In genomic region chr1:177185209-177185608, GRCh38 we compare ENCODE assay signal across 1 cellular context.
TF ChIP-seq lines count a peak whose summit lies in the region.

No MANE protein-coding gene starts in this region.

TF ChIP-seq in H1, 55 proteins besides CTCF, POLR2A, EP300 and RAD21 (continued from another document):
- TF ChIP-seq CHD7 (IDR thresholded peaks at IDR 0.05; ENCODE audit: insufficient replicate concordance, low read length) (no peak), NRF1 (IDR thresholded peaks at IDR 0.05; ENCODE audit: low read depth, low read length) (no peak), BRCA1 (IDR thresholded peaks at IDR 0.05; ENCODE audit: low read depth, low read length) (no peak), ATF2 (IDR thresholded peaks at IDR 0.05; ENCODE audit: low read length) (no peak), EGR1 (IDR thresholded peaks at IDR 0.05; ENCODE audit: borderline replicate concordance, low read depth, low read length) (no peak), SP1 (IDR thresholded peaks at IDR 0.05; ENCODE audit: low read depth, low read length) (no peak), POU5F1 (IDR thresholded peaks at IDR 0.05; ENCODE audit: low read depth, low read length) (no peak)
TF ChIP-seq in H1: peak in this region for 0.
